20 cellular contexts compared by ENCODE assay signal in the genomic region with DNA sequence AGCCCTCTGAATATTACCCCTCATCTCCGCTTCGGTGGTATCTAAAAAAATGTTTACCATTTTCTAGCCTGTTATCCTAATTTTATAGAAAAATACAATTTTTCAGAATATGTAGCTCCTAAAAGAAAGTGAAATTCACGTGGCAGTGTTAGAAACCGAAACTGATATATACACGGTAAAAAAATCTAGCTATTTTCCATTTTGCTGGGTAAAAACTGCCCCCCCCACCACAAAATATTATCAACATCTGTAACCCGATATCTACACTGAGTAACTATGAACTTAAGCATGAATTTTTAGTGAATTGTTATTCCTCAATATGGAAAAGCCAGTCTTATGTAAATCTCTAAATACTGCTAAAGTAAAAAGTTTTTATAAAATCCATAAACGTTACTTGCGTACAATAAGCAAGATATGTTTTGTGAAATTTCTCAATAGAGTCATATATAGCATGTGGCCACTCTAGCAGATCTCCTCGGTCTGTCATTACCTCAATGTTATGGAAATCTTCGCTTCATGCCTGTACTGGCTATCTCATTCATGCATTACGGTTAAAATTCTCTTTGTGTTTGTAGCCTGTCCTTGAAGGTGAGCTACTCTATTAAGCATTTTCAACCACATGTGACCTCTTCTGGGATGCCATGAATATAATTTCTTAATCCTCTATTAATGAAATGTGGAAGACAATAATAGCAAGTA.
DNase-seq lines count a peak whose midpoint lies in the region; ATAC-seq, FAIRE-seq and TF ChIP-seq lines count a peak whose summit lies in the region.
"Had no signal": no experiment of that assay in that cellular context is flagged by ENCODE, and none has a peak within 500 bp of the region (broad histone marks: within the 10 kb centered on the region; RNA-seq: fewer than 3 reads in every experiment).

No MANE protein-coding gene starts in this region.

- FAIRE-seq in GM19239 (lab: Jason Lieb, UNC): peak; percentile 89

- TF ChIP-seq CTCF in osteoblast (IDR thresholded peaks at IDR 0.05; ENCODE audit: extremely low read depth, low read depth, low read length) (no peak), type B pancreatic cell (conservative IDR thresholded peaks at IDR 0.05) (no peak)

- no peaks in the 10 kb centered on the region for H3K36me3 Mint-ChIP-seq in stimulated activated memory B cell treated with anti-CD40 and anti-IgM and Interleukin-4, amounts not matched to agents 10 μg/mL and 1 μg/mL and 100 μg/mL, for 72 hours
- no peaks in the 10 kb centered on the region for H3K36me3 Mint-ChIP-seq in type B pancreatic cell

- no peaks in the 10 kb centered on the region for H3K79me2 ChIP-seq in osteoblast (ENCODE audit: insufficient read depth, low read length)

- H3K4me1 ChIP-seq in osteoblast (ENCODE audit: insufficient read depth, low read length): no peaks in the 10 kb centered on the region
- H3K4me1 ChIP-seq: BLaER1, psoas muscle, thyroid gland had no signal

- H3K27ac ChIP-seq in osteoblast (ENCODE audit: low read depth, low read length): no peak overlapping the region
- H3K27ac ChIP-seq: BLaER1, psoas muscle, thyroid gland, WERI-Rb-1 had no signal

- H3K27me3 ChIP-seq in osteoblast (ENCODE audit: insufficient read depth, low read length): no peaks in the 10 kb centered on the region
- H3K27me3 ChIP-seq: BLaER1, thyroid gland had no signal

- H4K20me1 ChIP-seq in osteoblast (ENCODE audit: insufficient read depth, low read length): no peaks in the 10 kb centered on the region
- H4K20me1 ChIP-seq: BLaER1 had no signal

- peaks cover 6% of the 10 kb centered on the region for H3K9me3 Mint-ChIP-seq in stimulated activated memory B cell treated with anti-CD40 and anti-IgM and Interleukin-4, amounts not matched to agents 10 μg/mL and 1 μg/mL and 100 μg/mL, for 72 hours
- no peaks in the 10 kb centered on the region for H3K9me3 Mint-ChIP-seq in stimulated activated naive CD8-positive, alpha-beta T cell treated with anti-CD3 and anti-CD28 coated beads, Interleukin-15, amount 100 ng/mL, for 72 hours
- no peaks in the 10 kb centered on the region for H3K9me3 Mint-ChIP-seq in type B pancreatic cell
- H3K9me3 Mint-ChIP-seq: nephron progenitor cell had no signal

- no peak overlapping the region for H3K27ac Mint-ChIP-seq in stimulated activated memory B cell treated with anti-CD40 and anti-IgM and Interleukin-4, amounts not matched to agents 10 μg/mL and 1 μg/mL and 100 μg/mL, for 72 hours
- H3K27ac Mint-ChIP-seq in stimulated activated naive CD8-positive, alpha-beta T cell treated with anti-CD3 and anti-CD28 coated beads, Interleukin-15, amount 100 ng/mL, for 72 hours: no peak overlapping the region
- no peak overlapping the region for H3K27ac Mint-ChIP-seq in type B pancreatic cell
- H3K27ac Mint-ChIP-seq: endodermal cell, nephron progenitor cell had no signal

- H3K9me3 ChIP-seq in osteoblast (ENCODE audit: low read depth, low read length): no peaks in the 10 kb centered on the region
- H3K9me3 ChIP-seq: BLaER1, psoas muscle, thyroid gland had no signal

- no peaks in the 10 kb centered on the region for H3K27me3 Mint-ChIP-seq in stimulated activated memory B cell treated with anti-CD40 and anti-IgM and Interleukin-4, amounts not matched to agents 10 μg/mL and 1 μg/mL and 100 μg/mL, for 72 hours
- H3K27me3 Mint-ChIP-seq in stimulated activated naive CD8-positive, alpha-beta T cell treated with anti-CD3 and anti-CD28 coated beads, Interleukin-15, amount 100 ng/mL, for 72 hours: no peaks in the 10 kb centered on the region
- H3K27me3 Mint-ChIP-seq in type B pancreatic cell: no peaks in the 10 kb centered on the region
- H3K27me3 Mint-ChIP-seq: central memory CD8-positive, alpha-beta T cell had no signal

- H2AFZ ChIP-seq in osteoblast (ENCODE audit: low read length): no peak overlapping the region

- DNase-seq in GM19239 (ENCODE audit: insufficient read length, low spot score) (no peak), osteoblast (ENCODE audit: insufficient read length, low spot score, missing footprints) (no peak), type B pancreatic cell (ENCODE audit: extremely low spot score, unreplicated experiment) (no peak)
- DNase-seq in stimulated activated naive CD8-positive, alpha-beta T cell treated with anti-CD3 and anti-CD28 coated beads, Interleukin-15, amount 100 ng/mL, for 72 hours: no peak
- DNase-seq: activated CD8-positive, alpha-beta memory T cell treated with anti-CD3 and anti-CD28 coated beads for 24 hours; amygdala; endodermal cell; hippocampal formation; MV-4-11; nephron progenitor cell; NK-92 treated with Interleukin-12 subunit alpha and Interleukin-12 subunit beta, amount 100 ng/mL, for 24 hours; psoas muscle; SW 1271; thyroid gland; WERI-Rb-1 had no signal

- no peak overlapping the region for H3K4me2 ChIP-seq in osteoblast (ENCODE audit: insufficient read depth, low read length)
- H3K4me2 ChIP-seq: BLaER1 had no signal

- H3K4me3 ChIP-seq in osteoblast (ENCODE audit: insufficient read depth, low read length): no peak overlapping the region
- H3K4me3 ChIP-seq: BLaER1, psoas muscle, thyroid gland had no signal

- ATAC-seq in HG02798 (IDR thresholded peaks at IDR 0.05; ENCODE audit: poor library complexity, unreplicated experiment) (peak; percentile 57), HG03460 (IDR thresholded peaks at IDR 0.05; ENCODE audit: unreplicated experiment) (peak; percentile 63)
- ATAC-seq in stimulated activated memory B cell treated with anti-CD40 and anti-IgM and Interleukin-4, amounts not matched to agents 10 μg/mL and 1 μg/mL and 100 μg/mL, for 72 hours: no peak
- no peak for ATAC-seq in stimulated activated naive CD8-positive, alpha-beta T cell treated with anti-CD3 and anti-CD28 coated beads, Interleukin-15, amount 100 ng/mL, for 72 hours
- ATAC-seq: psoas muscle had no signal

- H3K4me3 Mint-ChIP-seq in stimulated activated memory B cell treated with anti-CD40 and anti-IgM and Interleukin-4, amounts not matched to agents 10 μg/mL and 1 μg/mL and 100 μg/mL, for 72 hours: peak overlapping the region; percentile 26
- no peak overlapping the region for H3K4me3 Mint-ChIP-seq in stimulated activated naive CD8-positive, alpha-beta T cell treated with anti-CD3 and anti-CD28 coated beads, Interleukin-15, amount 100 ng/mL, for 72 hours
- H3K4me3 Mint-ChIP-seq in type B pancreatic cell: no peak overlapping the region
- H3K4me3 Mint-ChIP-seq: central memory CD8-positive, alpha-beta T cell; endodermal cell; nephron progenitor cell had no signal

- H3K36me3 ChIP-seq in osteoblast (ENCODE audit: insufficient read depth, low read length): no peaks in the 10 kb centered on the region
- H3K36me3 ChIP-seq: BLaER1, thyroid gland, WERI-Rb-1 had no signal

- no peaks in the 10 kb centered on the region for H3K4me1 Mint-ChIP-seq in stimulated activated memory B cell treated with anti-CD40 and anti-IgM and Interleukin-4, amounts not matched to agents 10 μg/mL and 1 μg/mL and 100 μg/mL, for 72 hours
- H3K4me1 Mint-ChIP-seq in stimulated activated naive CD8-positive, alpha-beta T cell treated with anti-CD3 and anti-CD28 coated beads, Interleukin-15, amount 100 ng/mL, for 72 hours: no peaks in the 10 kb centered on the region
- no peaks in the 10 kb centered on the region for H3K4me1 Mint-ChIP-seq in type B pancreatic cell (ENCODE audit: unreplicated experiment)
- H3K4me1 Mint-ChIP-seq: central memory CD8-positive, alpha-beta T cell; endodermal cell; nephron progenitor cell had no signal

Comparison
In these comparisons a context has a peak if more than half of its experiments do, and no peak if none do; other contexts are left out.
1. ATAC-seq: peak in HG02798 (single experiment) and HG03460 (single experiment); none in stimulated activated memory B cell treated with anti-CD40 and anti-IgM and Interleukin-4, amounts not matched to agents 10 μg/mL and 1 μg/mL and 100 μg/mL, for 72 hours (single experiment) and stimulated activated naive CD8-positive, alpha-beta T cell treated with anti-CD3 and anti-CD28 coated beads, Interleukin-15, amount 100 ng/mL, for 72 hours (single experiment).